15 cellular contexts compared by ENCODE assay signal in the genomic region with DNA sequence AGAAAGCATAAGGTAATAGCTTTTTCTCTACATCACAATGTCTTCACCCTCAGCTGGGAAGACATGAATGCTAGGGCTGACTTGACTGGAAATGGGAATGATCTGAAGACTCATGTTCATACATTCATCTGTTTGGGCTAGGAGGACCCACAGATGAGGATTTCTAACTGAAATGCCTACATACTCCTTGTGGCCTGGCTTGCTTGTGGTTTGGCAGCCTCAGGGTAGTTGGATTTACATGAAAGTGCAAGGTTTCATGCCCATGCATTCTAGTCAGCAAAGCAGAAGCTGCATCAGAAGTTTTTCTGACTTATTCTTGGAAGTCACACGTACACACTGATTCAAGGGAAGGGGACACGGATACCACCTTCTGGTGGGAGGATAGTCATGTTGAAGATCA.
DNase-seq lines count a peak whose midpoint lies in the region; ATAC-seq and TF ChIP-seq lines count a peak whose summit lies in the region.
"Had no signal": no experiment of that assay in that cellular context is flagged by ENCODE, and none has a peak within 500 bp of the region (broad histone marks: within the 10 kb centered on the region; RNA-seq: fewer than 3 reads in every experiment).

No MANE protein-coding gene starts in this region.

- no peaks in the 10 kb centered on the region; the same call in 1 of the 2 replicates for H3K27me3 Mint-ChIP-seq in HFFc6 (ENCODE audit: insufficient read depth)

- DNase-seq in AG04449 (ENCODE audit: low read depth, low spot score) (peak; percentile 34), HFFc6 (peak; percentile 4), amniotic epithelial cell (ENCODE audit: low read depth) (peak; percentile 72), fibroblast of villous mesenchyme (ENCODE audit: low read depth) (peak; percentile 10), iPS-NIHi11 (ENCODE audit: low spot score) (no peak), NCI-H1048 (lab: John Stamatoyannopoulos, UW) (no peak)
- no peak for DNase-seq in activated CD4-positive, CD25-positive, alpha-beta regulatory T cell treated with anti-CD3 and anti-CD28 coated beads, Interleukin-2, amount 50 U/mL, for 72 hours
- DNase-seq: 8988T, DMS79, GDM1, NCI-H1105, NCI-H1694 treated with DMSO at 0.1 percent for 48 hours, NCI-H774, SHP77 treated with DMSO at 0.1 percent for 48 hours had no signal

- no peaks in the 10 kb centered on the region; the same call in 1 of the 2 replicates for H3K36me3 Mint-ChIP-seq in HFFc6 (ENCODE audit: low read depth)

- no peak overlapping the region for H3K4me3 ChIP-seq in AG04449 (ENCODE audit: low read depth, low read length)
- H3K4me3 ChIP-seq in fibroblast of villous mesenchyme (ENCODE audit: low read depth, low read length), result no peak overlapping the region

- CTCF ChIA-PET in AG04449 (lab: Yijun Ruan, JAX), result interaction anchor here (1.6 kb wide), 1 partner anchor 10 kb away, joined by 4 read pairs; no protein-coding TSS in a partner anchor

- POLR2A ChIA-PET in AG04449 (lab: Yijun Ruan, JAX), result no interaction called here

- no peak for TF ChIP-seq CTCF in AG04449 (IDR thresholded peaks at IDR 0.05; ENCODE audit: insufficient read depth, low read length, missing control alignments)
- TF ChIP-seq CTCF in HFFc6 (IDR thresholded peaks at IDR 0.05), result no peak
- no peak for TF ChIP-seq CTCF in fibroblast of villous mesenchyme (IDR thresholded peaks at IDR 0.05; ENCODE audit: insufficient read depth, low read depth, low read length)

- no peak overlapping the region for H3K27ac Mint-ChIP-seq in HFFc6

- peaks cover 15% of the 10 kb centered on the region; the same call in 1 of the 2 replicates for H3K4me1 Mint-ChIP-seq in HFFc6 (ENCODE audit: low read depth)

- no peaks in the 10 kb centered on the region for H3K9me3 Mint-ChIP-seq in HFFc6

- no peak for ATAC-seq in GM18909 (IDR thresholded peaks at IDR 0.05; ENCODE audit: poor library complexity, unreplicated experiment)

- no peak overlapping the region for H3K4me3 Mint-ChIP-seq in HFFc6

Comparison
In these comparisons a context has a peak if more than half of its experiments do, and no peak if none do; other contexts are left out.
1. DNase-seq: peak in AG04449 (single experiment), HFFc6 (single experiment), amniotic epithelial cell (single experiment) and fibroblast of villous mesenchyme (single experiment); none in iPS-NIHi11 (single experiment), activated CD4-positive, CD25-positive, alpha-beta regulatory T cell treated with anti-CD3 and anti-CD28 coated beads, Interleukin-2, amount 50 U/mL, for 72 hours (single experiment) and NCI-H1048 (single experiment).